Comparison of ENCODE assay signal across 21 cellular contexts in genomic region chr20:23692725-23693124, GRCh38. TPM values are rescaled to one million over a fixed set of nuclear protein-coding genes. Genes with fewer than 3 reads are reported as not detected.
"Had no signal": no experiment of that assay in that cellular context is flagged by ENCODE, and none has a peak within 500 bp of the region (broad histone marks: within the 10 kb centered on the region; RNA-seq: fewer than 3 reads in every experiment).

No MANE protein-coding gene starts in this region.

- H3K27me3 ChIP-seq: tibial artery had no signal

- H3K4me3 Mint-ChIP-seq: activated naive CD8-positive, alpha-beta T cell treated with anti-CD3 and anti-CD28 coated beads, Interleukin-2, amount 10 ng/mL, durations not matched to agents 7 days and 5 days; naive thymus-derived CD4-positive, alpha-beta T cell; T-cell had no signal

- H3K9me3 ChIP-seq: mucosa of descending colon, tibial artery had no signal

- DNase-seq: activated CD4-positive, alpha-beta T cell treated with anti-CD3 and anti-CD28 coated beads, Interleukin-2, amount 50 U/mL, for 4 hours; activated CD4-positive, CD25-positive, alpha-beta regulatory T cell treated with anti-CD3 and anti-CD28 coated beads, Interleukin-2, amount 50 U/mL, for 72 hours; activated naive CD4-positive, alpha-beta T cell; activated naive CD8-positive, alpha-beta T cell treated with anti-CD3 and anti-CD28 coated beads, Interleukin-2, amount 10 ng/mL, durations not matched to agents 7 days and 5 days; activated T-cell treated with anti-CD3 and anti-CD28 coated beads for 4 hours; aorta; dorsolateral prefrontal cortex; foreskin keratinocyte; mucosa of descending colon; naive thymus-derived CD4-positive, alpha-beta T cell; stimulated activated CD4-positive, alpha-beta T cell treated with anti-CD3 and anti-CD28 coated beads, Interleukin-4, amount 100 ng/mL, for 24 hours; stimulated activated naive CD4-positive, alpha-beta T cell; T-cell; T1000; tibial artery had no signal

- H3K4me1 ChIP-seq: foreskin keratinocyte, parathyroid adenoma, tibial artery had no signal

- ATAC-seq: naive thymus-derived CD4-positive, alpha-beta T cell; T-cell had no signal

- H3K79me2 ChIP-seq: parathyroid adenoma had no signal

- H3K36me3 Mint-ChIP-seq: activated naive CD8-positive, alpha-beta T cell treated with anti-CD3 and anti-CD28 coated beads, Interleukin-2, amount 10 ng/mL, durations not matched to agents 7 days and 5 days; naive thymus-derived CD4-positive, alpha-beta T cell; T-cell had no signal

- H3K9me3 Mint-ChIP-seq: activated naive CD8-positive, alpha-beta T cell treated with anti-CD3 and anti-CD28 coated beads, Interleukin-2, amount 10 ng/mL, durations not matched to agents 7 days and 5 days; naive thymus-derived CD4-positive, alpha-beta T cell; T-cell had no signal

- H3K27ac ChIP-seq: dorsolateral prefrontal cortex, foreskin keratinocyte, parathyroid adenoma, tibial artery had no signal

- H3K27ac Mint-ChIP-seq: activated naive CD8-positive, alpha-beta T cell treated with anti-CD3 and anti-CD28 coated beads, Interleukin-2, amount 10 ng/mL, durations not matched to agents 7 days and 5 days; naive thymus-derived CD4-positive, alpha-beta T cell; T-cell had no signal

- H3K4me3 ChIP-seq: dorsolateral prefrontal cortex, mucosa of descending colon, skin epidermis, tibial artery had no signal

- H3K36me3 ChIP-seq: tibial artery had no signal

- H3K9ac ChIP-seq: parathyroid adenoma had no signal

- H3K4me1 Mint-ChIP-seq: activated naive CD8-positive, alpha-beta T cell treated with anti-CD3 and anti-CD28 coated beads, Interleukin-2, amount 10 ng/mL, durations not matched to agents 7 days and 5 days; naive thymus-derived CD4-positive, alpha-beta T cell; T-cell had no signal

- H2AFZ ChIP-seq: parathyroid adenoma had no signal

RNA-seq across cellular contexts. Expression of gene CST4, which starts 3.9 kb away (rescaled TPM):
- total RNA-seq: activated naive CD8-positive, alpha-beta T cell treated with anti-CD3 and anti-CD28 coated beads, Interleukin-2, amount 10 ng/mL, durations not matched to agents 7 days and 5 days; aorta; dorsolateral prefrontal cortex; esophagus mucosa; foreskin keratinocyte; lung microvascular endothelial cell; mucosa of descending colon; naive thymus-derived CD4-positive, alpha-beta T cell; renal cortical epithelial cell; subcutaneous adipose tissue; T-cell had no signal
- polyA plus RNA-seq: aorta; foreskin keratinocyte; naive thymus-derived CD4-positive, alpha-beta T cell had no signal

RNA-seq across cellular contexts. Expression of gene CST1, which starts 58.0 kb away (rescaled TPM):
- total RNA-seq: activated naive CD8-positive, alpha-beta T cell treated with anti-CD3 and anti-CD28 coated beads, Interleukin-2, amount 10 ng/mL, durations not matched to agents 7 days and 5 days; esophagus mucosa; foreskin keratinocyte; lung microvascular endothelial cell; mucosa of descending colon; naive thymus-derived CD4-positive, alpha-beta T cell; renal cortical epithelial cell; subcutaneous adipose tissue; T-cell had no signal
- polyA plus RNA-seq: aorta; foreskin keratinocyte; naive thymus-derived CD4-positive, alpha-beta T cell had no signal
